ENCODE assay signal across 8 cellular contexts in genomic region chr16:89560413-89561194, GRCh38. TPM values are rescaled to one million over a fixed set of nuclear protein-coding genes. Genes with fewer than 3 reads are reported as not detected.
DNase-seq lines count a peak whose midpoint lies in the region; ATAC-seq and TF ChIP-seq lines count a peak whose summit lies in the region.

Gene RPL13, plus strand, starts transcription at chr16:89560682. Its CDS starts 278 bp downstream, at chr16:89560960.

- peaks cover 41% of the 10 kb centered on the region for H3K27me3 Mint-ChIP-seq in GM23338 (ENCODE audit: insufficient read depth, low read depth, poor library complexity)
- no peaks in the 10 kb centered on the region for H3K27me3 Mint-ChIP-seq in activated T-helper 17 cell treated with anti-CD3 and anti-CD28 coated beads, Interleukin-2, amount 50 U/mL, for 72 hours
- no peaks in the 10 kb centered on the region for H3K27me3 Mint-ChIP-seq in naive thymus-derived CD4-positive, alpha-beta T cell
- H3K27me3 Mint-ChIP-seq in stimulated activated memory B cell treated with anti-CD40 and anti-IgM and Interleukin-4, amounts not matched to agents 10 μg/mL and 1 μg/mL and 100 μg/mL, for 72 hours = no peaks in the 10 kb centered on the region

- H3K79me2 ChIP-seq in DOHH2 (ENCODE audit: control insufficient read depth, low read length) (peaks cover 43% of the 10 kb centered on the region), GM23338 (replicated peaks; ENCODE audit: insufficient read depth) (peaks cover 32% of the 10 kb centered on the region), fibroblast of lung (ENCODE audit: control insufficient read depth, insufficient read depth, low read length) (peaks cover 31% of the 10 kb centered on the region)

- TF ChIP-seq CTCF in DOHH2 (IDR thresholded peaks at IDR 0.05; ENCODE audit: low read depth, low read length, poor library complexity, severe bottlenecking) (no peak), GM23338 (conservative IDR thresholded peaks at IDR 0.05; ENCODE audit: low read depth in 2 of 2) (no peak), RWPE1 (conservative IDR thresholded peaks at IDR 0.05; ENCODE audit: low read depth) (no peak), fibroblast of lung (conservative IDR thresholded peaks at IDR 0.05 in 1 of 2, IDR thresholded peaks at IDR 0.05 in 1 of 2; ENCODE audit: low read depth in 1 of 2, low read length in 2 of 2) (no peak)

- peaks cover 69% of the 10 kb centered on the region for H3K36me3 Mint-ChIP-seq in GM23338 (ENCODE audit: low read depth)
- H3K36me3 Mint-ChIP-seq in activated T-helper 17 cell treated with anti-CD3 and anti-CD28 coated beads, Interleukin-2, amount 50 U/mL, for 72 hours (ENCODE audit: low read depth) = peaks cover 75% of the 10 kb centered on the region
- peaks cover 11 to 40% (median 15%) of the 10 kb centered on the region in 5 donors for H3K36me3 Mint-ChIP-seq in naive thymus-derived CD4-positive, alpha-beta T cell
- H3K36me3 Mint-ChIP-seq in stimulated activated memory B cell treated with anti-CD40 and anti-IgM and Interleukin-4, amounts not matched to agents 10 μg/mL and 1 μg/mL and 100 μg/mL, for 72 hours = peaks cover 47% of the 10 kb centered on the region

- H3K9me3 Mint-ChIP-seq in GM23338 = peaks cover 12% of the 10 kb centered on the region; the same call in 1 of the 3 replicates
- H3K9me3 Mint-ChIP-seq in activated T-helper 17 cell treated with anti-CD3 and anti-CD28 coated beads, Interleukin-2, amount 50 U/mL, for 72 hours = no peaks in the 10 kb centered on the region
- peaks cover 0 to 3% (median 0%) of the 10 kb centered on the region in 11 donors for H3K9me3 Mint-ChIP-seq in naive thymus-derived CD4-positive, alpha-beta T cell
- H3K9me3 Mint-ChIP-seq in stimulated activated memory B cell treated with anti-CD40 and anti-IgM and Interleukin-4, amounts not matched to agents 10 μg/mL and 1 μg/mL and 100 μg/mL, for 72 hours = no peaks in the 10 kb centered on the region

- H3K4me3 Mint-ChIP-seq in GM23338 = peak within 1 kb of the TSS; percentile 95
- peak within 1 kb of the TSS; percentile 91 for H3K4me3 Mint-ChIP-seq in activated T-helper 17 cell treated with anti-CD3 and anti-CD28 coated beads, Interleukin-2, amount 50 U/mL, for 72 hours
- H3K4me3 Mint-ChIP-seq in naive thymus-derived CD4-positive, alpha-beta T cell = peak within 1 kb of the TSS; percentile 85 to 99 (median 96)
- H3K4me3 Mint-ChIP-seq in stimulated activated memory B cell treated with anti-CD40 and anti-IgM and Interleukin-4, amounts not matched to agents 10 μg/mL and 1 μg/mL and 100 μg/mL, for 72 hours = peak within 1 kb of the TSS; percentile 97

- CTCF ChIA-PET in RWPE1 (lab: Yijun Ruan, JAX) = no interaction called here
- CTCF ChIA-PET in naive thymus-derived CD4-positive, alpha-beta T cell (lab: Charles Lee) = no interaction called here

- no peaks in the 10 kb centered on the region for H3K27me3 ChIP-seq in DOHH2 (ENCODE audit: control insufficient read depth, low read length)
- no peaks in the 10 kb centered on the region for H3K27me3 ChIP-seq in GM23338 (ENCODE audit: insufficient read depth)
- no peaks in the 10 kb centered on the region for H3K27me3 ChIP-seq in fibroblast of lung (ENCODE audit: control insufficient read depth, insufficient read depth, low read length)
- no peaks in the 10 kb centered on the region for H3K27me3 ChIP-seq in naive thymus-derived CD4-positive, alpha-beta T cell (ENCODE audit: control insufficient read depth in 2 of 2, insufficient read depth in 2 of 2, low read length in 2 of 2)

- peak; percentile 67 for ATAC-seq in GM23338
- ATAC-seq in activated T-helper 17 cell treated with anti-CD3 and anti-CD28 coated beads, Interleukin-2, amount 50 U/mL, for 72 hours (replicated peaks) = peak; percentile 97
- ATAC-seq in naive thymus-derived CD4-positive, alpha-beta T cell = peak; percentile 96
- ATAC-seq in stimulated activated memory B cell treated with anti-CD40 and anti-IgM and Interleukin-4, amounts not matched to agents 10 μg/mL and 1 μg/mL and 100 μg/mL, for 72 hours = peak; percentile 97

- H3K4me3 ChIP-seq in DOHH2 (ENCODE audit: low read length) (peak within 1 kb of the TSS; percentile 97), GM23338 (peak within 1 kb of the TSS; percentile 99), fibroblast of lung (replicated peaks in 1 of 4; ENCODE audit: control extremely low read depth in 1 of 4, insufficient read depth in 1 of 4, low read depth in 3 of 4, low read length in 4 of 4) (peak within 1 kb of the TSS; percentile 59 to 93 (median 86))
- H3K4me3 ChIP-seq in naive thymus-derived CD4-positive, alpha-beta T cell (ENCODE audit: low read length) = peak within 1 kb of the TSS; percentile 97

- no peaks in the 10 kb centered on the region for H3K9me3 ChIP-seq in DOHH2 (ENCODE audit: control insufficient read depth, insufficient read depth, low read length)
- H3K9me3 ChIP-seq in fibroblast of lung (ENCODE audit: control insufficient read depth, insufficient read depth, low read depth, low read length) = no peaks in the 10 kb centered on the region
- H3K9me3 ChIP-seq in naive thymus-derived CD4-positive, alpha-beta T cell (ENCODE audit: control insufficient read depth in 2 of 3, low read length in 3 of 3) = no peaks in the 10 kb centered on the region

- peaks cover 32% of the 10 kb centered on the region for H4K20me1 ChIP-seq in DOHH2 (ENCODE audit: control insufficient read depth, insufficient read depth, low read depth, low read length)
- peaks cover 24% of the 10 kb centered on the region for H4K20me1 ChIP-seq in GM23338 (replicated peaks; ENCODE audit: insufficient read depth)
- H4K20me1 ChIP-seq in fibroblast of lung (ENCODE audit: control insufficient read depth, extremely low read depth, insufficient read depth, low read length) = peaks cover 3% of the 10 kb centered on the region

- peak within 1 kb of the TSS; percentile 87 for H3K9ac ChIP-seq in fibroblast of lung (ENCODE audit: insufficient read depth, low read length)

- H3K4me1 ChIP-seq in DOHH2 (ENCODE audit: control insufficient read depth, low read length) = peaks cover 47% of the 10 kb centered on the region
- peaks cover 26% of the 10 kb centered on the region for H3K4me1 ChIP-seq in GM23338 (ENCODE audit: insufficient read depth)
- peaks cover 22% of the 10 kb centered on the region for H3K4me1 ChIP-seq in fibroblast of lung (ENCODE audit: control insufficient read depth, extremely low read depth, insufficient read depth, low read length)
- peaks cover 24 to 43% of the 10 kb centered on the region in 2 donors for H3K4me1 ChIP-seq in naive thymus-derived CD4-positive, alpha-beta T cell (ENCODE audit: control insufficient read depth in 2 of 2, insufficient read depth in 2 of 2, low read length in 2 of 2)

- H3K4me2 ChIP-seq in DOHH2 (ENCODE audit: low read length) (peak within 1 kb of the TSS; percentile 85), GM23338 (peak within 1 kb of the TSS; percentile 99), fibroblast of lung (ENCODE audit: extremely low read depth, insufficient read depth, low read length) (peak within 1 kb of the TSS; percentile 64)

- intact Hi-C loops in naive thymus-derived CD4-positive, alpha-beta T cell (cut with micrococcal nuclease) = loop anchor here (1.0 to 5.0 kb wide), 19 partner anchors 11 to 1608 kb away; partner anchors contain the start of genes ANKRD11 (in 2 of the 2), SPG7 (in 2 of the 2), BANP (in 1 of the 2) and CDH15 (in 1 of the 2)

- H2AFZ ChIP-seq in GM23338 (no peak within 1 kb of the TSS), fibroblast of lung (ENCODE audit: low read length) (no peak within 1 kb of the TSS)

- H3K4me1 Mint-ChIP-seq in GM23338 = peaks cover 38% of the 10 kb centered on the region
- peaks cover 12% of the 10 kb centered on the region for H3K4me1 Mint-ChIP-seq in activated T-helper 17 cell treated with anti-CD3 and anti-CD28 coated beads, Interleukin-2, amount 50 U/mL, for 72 hours
- H3K4me1 Mint-ChIP-seq in naive thymus-derived CD4-positive, alpha-beta T cell = peaks cover 33 to 64% (median 55%) of the 10 kb centered on the region in 7 donors
- peaks cover 58% of the 10 kb centered on the region for H3K4me1 Mint-ChIP-seq in stimulated activated memory B cell treated with anti-CD40 and anti-IgM and Interleukin-4, amounts not matched to agents 10 μg/mL and 1 μg/mL and 100 μg/mL, for 72 hours

- POLR2A ChIA-PET in RWPE1 (lab: Yijun Ruan, JAX; ENCODE audit: low non-redundant PET) = interaction anchor here (0.6 kb wide), 1 partner anchor 141 kb away, joined by 3 read pairs; the partner anchor contains the start of gene SPATA2L
- POLR2A ChIA-PET in naive thymus-derived CD4-positive, alpha-beta T cell (lab: Charles Lee) = interaction anchor here (0.6 to 2.2 kb wide), 10 partner anchors 8 to 245 kb away, joined by 3 to 10 read pairs (median 5); partner anchors contain the start of genes CPNE7 and SPG7

- H3F3A ChIP-seq in DOHH2 (ENCODE audit: control insufficient read depth, insufficient read depth) (peaks cover 52% of the 10 kb centered on the region), GM23338 (replicated peaks; ENCODE audit: low read depth) (peaks cover 78% of the 10 kb centered on the region)

- H3K27ac ChIP-seq in DOHH2 (ENCODE audit: low read depth, low read length) (peak within 1 kb of the TSS; percentile 79), GM23338 (ENCODE audit: low read depth) (peak within 1 kb of the TSS; percentile 99), RWPE1 (peak within 1 kb of the TSS; percentile 95), fibroblast of lung (ENCODE audit: insufficient read depth, low read length) (peak within 1 kb of the TSS; percentile 92)
- H3K27ac ChIP-seq in naive thymus-derived CD4-positive, alpha-beta T cell (ENCODE audit: low read depth, low read length) = peak within 1 kb of the TSS; percentile 87

- H3K9me2 ChIP-seq in DOHH2 (replicated peaks; ENCODE audit: control insufficient read depth, low read length) = no peaks in the 10 kb centered on the region
- no peaks in the 10 kb centered on the region for H3K9me2 ChIP-seq in GM23338 (ENCODE audit: insufficient read depth)

- DNase-seq in GM23338 (ENCODE audit: low spot score) = peak; percentile 98
- peak; percentile 95 for DNase-seq in LoVo (ENCODE audit: low spot score)
- DNase-seq in RWPE1 (ENCODE audit: low spot score) = peak; percentile 93
- DNase-seq in fibroblast of lung (ENCODE audit: low read depth in 2 of 2) = peak; percentile 95 to 96
- peak; percentile 79 to 95 (median 92) for DNase-seq in naive thymus-derived CD4-positive, alpha-beta T cell

- peak within 1 kb of the TSS; percentile 98 for H3K27ac Mint-ChIP-seq in GM23338
- peak within 1 kb of the TSS; percentile 98 for H3K27ac Mint-ChIP-seq in activated T-helper 17 cell treated with anti-CD3 and anti-CD28 coated beads, Interleukin-2, amount 50 U/mL, for 72 hours
- H3K27ac Mint-ChIP-seq in naive thymus-derived CD4-positive, alpha-beta T cell = peak within 1 kb of the TSS; percentile 92 to 99 (median 98)
- H3K27ac Mint-ChIP-seq in stimulated activated memory B cell treated with anti-CD40 and anti-IgM and Interleukin-4, amounts not matched to agents 10 μg/mL and 1 μg/mL and 100 μg/mL, for 72 hours = peak within 1 kb of the TSS; percentile 100

- H3K36me3 ChIP-seq in DOHH2 (ENCODE audit: control insufficient read depth, low read length) (peaks cover 78% of the 10 kb centered on the region), GM23338 (ENCODE audit: insufficient read depth) (peaks cover 35% of the 10 kb centered on the region), fibroblast of lung (ENCODE audit: control insufficient read depth, insufficient read depth, low read length) (peaks cover 34% of the 10 kb centered on the region)
- peaks cover 16 to 59% (median 26%) of the 10 kb centered on the region in 3 experiments for H3K36me3 ChIP-seq in naive thymus-derived CD4-positive, alpha-beta T cell (ENCODE audit: control insufficient read depth in 2 of 3, insufficient read depth in 3 of 3, low read length in 3 of 3)

RNA-seq across cellular contexts. Expression of gene RPL13, which starts in this region (rescaled TPM):
- total RNA-seq in GM23338 (2014; rRNA removed; shearing (Covaris generic)) = 3,617 and 4,677 TPM in 2 replicates
- polyA plus RNA-seq in GM23338 (2016; fragmentation: Nextera tagmentation; extraction: Ambion mirVana) (3,489 and 3,901 TPM in 2 replicates), fibroblast of lung (1,441 and 1,442 TPM in 2 replicates)
- total RNA-seq in activated T-helper 17 cell treated with anti-CD3 and anti-CD28 coated beads, Interleukin-2, amount 50 U/mL, for 72 hours = 1,000 to 10,000 TPM; 2,683 to 3,154 TPM
- 3,823 and 3,824 TPM in 2 replicates for total RNA-seq in fibroblast of lung
- polyA plus RNA-seq in fibroblast of lung (2012) = 2,548 and 2,943 TPM in 2 replicates
- polyA minus RNA-seq in fibroblast of lung (ENCODE audit: low replicate concordance) = 716 and 909 TPM in 2 replicates
- total RNA-seq in naive thymus-derived CD4-positive, alpha-beta T cell = 1,000 to 10,000 TPM; 2,239 to 5,631 (median 5,332) TPM
- 1,000 to 10,000 TPM; 6,375 to 8,810 TPM for polyA plus RNA-seq in naive thymus-derived CD4-positive, alpha-beta T cell

Comparison
In these comparisons a context has a peak if more than half of its experiments do, and no peak if none do; other contexts are left out.
1. Peak in every context shown above with its lines: DNase-seq, ATAC-seq, H3K4me3 ChIP-seq and H3K27ac ChIP-seq.